ENCODE assay signal across 1 cellular context in genomic region chr2:127170452-127171197, GRCh38.
A peak's percentile ranks its signal among the peaks of the same experiment; 100 is the strongest.
TF ChIP-seq lines count a peak whose summit lies in the region.

No MANE protein-coding gene starts in this region.

TF ChIP-seq in liver, 16 proteins besides CTCF, POLR2A, EP300 and RAD21 (continued from another document):
- peak; percentile 30 for TF ChIP-seq FOXA2 (IDR thresholded peaks at IDR 0.05)
- TF ChIP-seq EGR1 (IDR thresholded peaks at IDR 0.05; ENCODE audit: low read depth in 2 of 2), result no peak
- TF ChIP-seq SP1 (IDR thresholded peaks at IDR 0.05), result peak; percentile 77
- peak; percentile 98 to 99 for TF ChIP-seq HNF4A (conservative IDR thresholded peaks at IDR 0.05)
- TF ChIP-seq ATF3 (IDR thresholded peaks at IDR 0.05), result no peak
